In genomic region chr12:56759270-56759908, GRCh38 we compare ENCODE assay signal across 1 cellular context.
TF ChIP-seq lines count a peak whose summit lies in the region.

No MANE protein-coding gene starts in this region.

TF ChIP-seq in HepG2, 621 proteins besides CTCF, POLR2A, EP300 and RAD21 (continued from another document and continues in another):
- TF ChIP-seq AHDC1 (CRISPR knock-in tag; IDR thresholded peaks at IDR 0.05; ENCODE audit: borderline replicate concordance): peak; percentile 83; the same call in 1 of the 2 replicates
- TF ChIP-seq HOMEZ (CRISPR knock-in tag; IDR thresholded peaks at IDR 0.05; ENCODE audit: low read depth): 0 out of 2 replicates have a peak, but pooled peaks have one; percentile 10
- no peak for TF ChIP-seq ZNF792 (CRISPR knock-in tag; IDR thresholded peaks at IDR 0.05)
- TF ChIP-seq GMEB2 (CRISPR knock-in tag; IDR thresholded peaks at IDR 0.05; ENCODE audit: low read depth): no peak
- peak; percentile 87 for TF ChIP-seq TCF7L2 (IDR thresholded peaks at IDR 0.05; ENCODE audit: low read depth, low read length)
- TF ChIP-seq MED8 (CRISPR knock-in tag; IDR thresholded peaks at IDR 0.05; ENCODE audit: insufficient replicate concordance): peak; percentile 28
- peak; percentile 95; the same call in 1 of the 2 replicates for TF ChIP-seq MLX (CRISPR knock-in tag; IDR thresholded peaks at IDR 0.05)
- TF ChIP-seq ZNF567 (CRISPR knock-in tag; IDR thresholded peaks at IDR 0.05; ENCODE audit: borderline replicate concordance): no peak
- peak; percentile 95 for TF ChIP-seq ARID3A (IDR thresholded peaks at IDR 0.05; ENCODE audit: low read depth, low read length)
- peak; percentile 96 for TF ChIP-seq PAXIP1 (CRISPR knock-in tag; conservative IDR thresholded peaks at IDR 0.05)
- TF ChIP-seq CBX2 (IDR thresholded peaks at IDR 0.05; ENCODE audit: low read depth, low read length): no peak
- TF ChIP-seq CBX2 (CRISPR knock-in tag; IDR thresholded peaks at IDR 0.05; ENCODE audit: low read depth): no peak
- peak; percentile 32; the same call in 1 of the 2 replicates for TF ChIP-seq GATAD1 (CRISPR knock-in tag; IDR thresholded peaks at IDR 0.05)
- TF ChIP-seq MED13 (CRISPR knock-in tag; IDR thresholded peaks at IDR 0.05): no peak
- no peak for TF ChIP-seq MAF1 (CRISPR knock-in tag; IDR thresholded peaks at IDR 0.05; ENCODE audit: borderline replicate concordance)
- TF ChIP-seq ZNF281 (CRISPR knock-in tag; IDR thresholded peaks at IDR 0.05; ENCODE audit: borderline replicate concordance): no peak
- TF ChIP-seq ARNT2 (CRISPR knock-in tag; IDR thresholded peaks at IDR 0.05; ENCODE audit: low read depth): 0 out of 2 replicates have a peak, but pooled peaks have one; percentile 54
- TF ChIP-seq MIER3 (CRISPR knock-in tag; IDR thresholded peaks at IDR 0.05; ENCODE audit: borderline replicate concordance): peak; percentile 61; the same call in 1 of the 2 replicates
- no peak for TF ChIP-seq GLI4 (CRISPR knock-in tag; IDR thresholded peaks at IDR 0.05; ENCODE audit: borderline replicate concordance)
- no peak for TF ChIP-seq ZSCAN30 (CRISPR knock-in tag; IDR thresholded peaks at IDR 0.05)
- TF ChIP-seq ASH2L (IDR thresholded peaks at IDR 0.05; ENCODE audit: insufficient read length, low read depth, low read length): peak; percentile 83
- peak; percentile 74 for TF ChIP-seq FOXK1 (CRISPR knock-in tag; IDR thresholded peaks at IDR 0.05; ENCODE audit: borderline replicate concordance, low read depth)
- peak; percentile 57; the same call in 1 of the 2 replicates for TF ChIP-seq ONECUT2 (CRISPR knock-in tag; IDR thresholded peaks at IDR 0.05)
- peak; percentile 93 for TF ChIP-seq TCF7 (IDR thresholded peaks at IDR 0.05; ENCODE audit: low read depth)
- no peak for TF ChIP-seq ZNF691 (CRISPR knock-in tag; IDR thresholded peaks at IDR 0.05; ENCODE audit: borderline replicate concordance, low read depth)
- TF ChIP-seq MIXL1 (CRISPR knock-in tag; IDR thresholded peaks at IDR 0.05): peak; percentile 98
- TF ChIP-seq REXO4 (CRISPR knock-in tag; IDR thresholded peaks at IDR 0.05; ENCODE audit: borderline replicate concordance): no peak
- TF ChIP-seq ZNF142 (CRISPR knock-in tag; IDR thresholded peaks at IDR 0.05): no peak
